In genomic region chr3:184175981-184176376, GRCh38 we compare ENCODE assay signal across 8 cellular contexts. TPM values are rescaled to one million over a fixed set of nuclear protein-coding genes. Genes with fewer than 3 reads are reported as not detected.
DNase-seq lines count a peak whose midpoint lies in the region; ATAC-seq and TF ChIP-seq lines count a peak whose summit lies in the region.

No MANE protein-coding gene starts in this region.

- H4K8ac ChIP-seq in mesendoderm (ENCODE audit: low read depth, low read length) = no peak overlapping the region

- H3K4ac ChIP-seq in mesendoderm (ENCODE audit: low read depth, low read length) = peak overlapping the region; percentile 88

- H3K27me3 ChIP-seq in left ventricle myocardium inferior (ENCODE audit: low read depth) (no peaks in the 10 kb centered on the region), breast epithelium (no peaks in the 10 kb centered on the region), mesendoderm (ENCODE audit: insufficient read depth, low read length, poor library complexity) (no peaks in the 10 kb centered on the region), uterus (no peaks in the 10 kb centered on the region)

- H3K9me3 ChIP-seq in left ventricle myocardium inferior (replicated peaks) (no peaks in the 10 kb centered on the region), breast epithelium (no peaks in the 10 kb centered on the region), uterus (no peaks in the 10 kb centered on the region)

- peaks cover 24% of the 10 kb centered on the region for H3K79me1 ChIP-seq in mesendoderm (ENCODE audit: low read length)

- peaks cover 56% of the 10 kb centered on the region for H3K4me1 ChIP-seq in left ventricle myocardium inferior
- H3K4me1 ChIP-seq in breast epithelium = peaks cover 7 to 13% of the 10 kb centered on the region in 2 donors
- H3K4me1 ChIP-seq in mesendoderm (ENCODE audit: control insufficient read depth, low read depth, low read length) = peaks cover 9% of the 10 kb centered on the region
- H3K4me1 ChIP-seq in uterus = peaks cover 5 to 16% of the 10 kb centered on the region in 2 donors

- TF ChIP-seq CTCF in left ventricle myocardium inferior (IDR thresholded peaks at IDR 0.05; ENCODE audit: borderline replicate concordance) (no peak), breast epithelium (IDR thresholded peaks at IDR 0.05) (no peak), uterus (IDR thresholded peaks at IDR 0.05) (no peak)

- ATAC-seq in Right ventricle myocardium superior (ENCODE audit: poor library complexity) (no peak), GM21576 (IDR thresholded peaks at IDR 0.05; ENCODE audit: unreplicated experiment) (no peak)

- H2BK120ac ChIP-seq in mesendoderm (ENCODE audit: low read depth, low read length) = peak overlapping the region; percentile 15

- H3K9ac ChIP-seq in mesendoderm (ENCODE audit: low read length) = peak overlapping the region; percentile 99

- no CpG with 5 or more reads among the region's 3 CpGs for WGBS in mesendoderm (ENCODE audit: extremely low coverage, insufficient coverage, low lambda C conversion rate)

- no peak overlapping the region for H2BK15ac ChIP-seq in mesendoderm (replicated peaks; ENCODE audit: low read depth)

- no peak overlapping the region for H3K23ac ChIP-seq in mesendoderm (ENCODE audit: low read length)

- peak overlapping the region; percentile 92 for H3K4me3 ChIP-seq in left ventricle myocardium inferior
- peak overlapping the region; percentile 83 to 100 (median 90) for H3K4me3 ChIP-seq in breast epithelium
- peak overlapping the region; percentile 46 for H3K4me3 ChIP-seq in mesendoderm (ENCODE audit: low read length)
- H3K4me3 ChIP-seq in uterus = peak overlapping the region; percentile 96 to 99

- H3K56ac ChIP-seq in mesendoderm (ENCODE audit: low read length) = peak overlapping the region; percentile 100

- H2AK5ac ChIP-seq in mesendoderm (ENCODE audit: low read length) = no peak overlapping the region

- peak overlapping the region; percentile 72 for H3K18ac ChIP-seq in mesendoderm (ENCODE audit: low read length)

- DNase-seq in left ventricle myocardium inferior (no peak), Right ventricle myocardium superior (no peak), breast epithelium (ENCODE audit: low spot score in 2 of 2) (no peak), mesendoderm (no peak), uterus (no peak), NCI-H2029 treated with DMSO at 0.1 percent for 48 hours (lab: John Stamatoyannopoulos, UW) (no peak), HK-2 (ENCODE audit: unreplicated experiment) (no peak)

- peaks cover 32% of the 10 kb centered on the region for H3K79me2 ChIP-seq in mesendoderm (ENCODE audit: control insufficient read depth, insufficient read depth, low read length)

- no peak for TF ChIP-seq POLR2A in breast epithelium (IDR thresholded peaks at IDR 0.05)
- no peak for TF ChIP-seq POLR2A in uterus (IDR thresholded peaks at IDR 0.05)

- H3K4me2 ChIP-seq in mesendoderm (ENCODE audit: low read length) = peak overlapping the region; percentile 96

- H3K27ac ChIP-seq in left ventricle myocardium inferior (replicated peaks) (peak overlapping the region; percentile 95), breast epithelium (peak overlapping the region; percentile 90 to 96), mesendoderm (ENCODE audit: low read depth, low read length) (peak overlapping the region; percentile 98), uterus (peak overlapping the region; percentile 93 to 96)

- H3K36me3 ChIP-seq in left ventricle myocardium inferior = peaks cover 59% of the 10 kb centered on the region
- H3K36me3 ChIP-seq in breast epithelium = peaks cover 9% of the 10 kb centered on the region
- peaks cover 20% of the 10 kb centered on the region for H3K36me3 ChIP-seq in mesendoderm (ENCODE audit: control insufficient read depth, insufficient read depth, low read length)
- H3K36me3 ChIP-seq in uterus = no peaks in the 10 kb centered on the region

- intact Hi-C loops in left ventricle myocardium inferior (cut with micrococcal nuclease) = no loop called here
- intact Hi-C loops in Right ventricle myocardium superior (cut with DNase I) = no loop called here
- intact Hi-C loops in breast epithelium (cut with DNase I; ENCODE audit: low total_unique reads) = no loop called here
- intact Hi-C loops in uterus (cut with DNase I; ENCODE audit: low total_unique reads) = no loop called here

- peak overlapping the region; percentile 84 for H2BK5ac ChIP-seq in mesendoderm (ENCODE audit: low read length)

- H4K5ac ChIP-seq in mesendoderm (ENCODE audit: low read length) = no peak overlapping the region

RNA-seq across cellular contexts. Expression of gene AP2M1, which starts 1.3 kb away (rescaled TPM):
- total RNA-seq in left ventricle myocardium inferior = 336 TPM
- total RNA-seq in Right ventricle myocardium superior = 253 TPM
- total RNA-seq in breast epithelium = 100 to 1,000 TPM; 195 to 240 (median 204) TPM
- polyA plus RNA-seq in mesendoderm (2013, experiment 1 of 2) = 357 TPM
- 372 TPM for polyA plus RNA-seq in mesendoderm (2013, experiment 2 of 2)
- 100 to 1,000 TPM in 3 of 4 donors, 10 to 100 TPM in 1; 81.8 to 248 (median 172) TPM for total RNA-seq in uterus

RNA-seq across cellular contexts. Expression of gene ABCF3, which starts 10.0 kb away (rescaled TPM):
- total RNA-seq in left ventricle myocardium inferior (70.2 TPM), Right ventricle myocardium superior (69.3 TPM), breast epithelium (10 to 100 TPM; 59.4 to 77.4 (median 71.8) TPM), uterus (10 to 100 TPM; 11.8 to 73.0 (median 36.8) TPM)
- polyA plus RNA-seq in mesendoderm (2013, experiment 1 of 2) = 24.7 TPM
- 23.8 TPM for polyA plus RNA-seq in mesendoderm (2013, experiment 2 of 2)

RNA-seq across cellular contexts. Expression of gene DVL3, which starts 20.8 kb away (rescaled TPM):
- total RNA-seq in left ventricle myocardium inferior = 63.5 TPM
- 60.6 TPM for total RNA-seq in Right ventricle myocardium superior
- 10 to 100 TPM; 35.7 to 40.2 (median 36.1) TPM for total RNA-seq in breast epithelium
- 43.7 TPM for polyA plus RNA-seq in mesendoderm (2013, experiment 1 of 2)
- 44.0 TPM for polyA plus RNA-seq in mesendoderm (2013, experiment 2 of 2)
- 10 to 100 TPM; 20.5 to 86.3 (median 57.4) TPM for total RNA-seq in uterus

RNA-seq across cellular contexts. Expression of gene EIF2B5, which starts 40.8 kb away (rescaled TPM):
- total RNA-seq in left ventricle myocardium inferior (32.1 TPM), Right ventricle myocardium superior (31.4 TPM), breast epithelium (10 to 100 TPM; 37.3 to 62.3 (median 50.1) TPM), uterus (10 to 100 TPM in 3 of 4 donors, 1 to 10 TPM in 1; 6.5 to 48.0 (median 32.3) TPM)
- polyA plus RNA-seq in mesendoderm (2013, experiment 1 of 2) = 35.7 TPM
- 34.9 TPM for polyA plus RNA-seq in mesendoderm (2013, experiment 2 of 2)

RNA-seq across cellular contexts. Expression of gene VWA5B2, which starts 53.4 kb away (rescaled TPM):
- total RNA-seq in left ventricle myocardium inferior (not detected), Right ventricle myocardium superior (not detected), breast epithelium (under 1 TPM; 0.16 to 0.88 (median 0.33) TPM), uterus (under 1 TPM in 1 of 4 donors, not detected in 3; 0.35 TPM)
- 0.01 TPM for polyA plus RNA-seq in mesendoderm (2013, experiment 1 of 2)
- polyA plus RNA-seq in mesendoderm (2013, experiment 2 of 2) = 0.03 TPM

Comparison
In these comparisons a context has a peak if more than half of its experiments do, and no peak if none do; other contexts are left out.
1. H3K4me3 ChIP-seq: peak in every context shown above with its lines; median percentile 98 in uterus; 92 in left ventricle myocardium inferior; 90 in breast epithelium; 46 in mesendoderm.